In the genomic region with DNA sequence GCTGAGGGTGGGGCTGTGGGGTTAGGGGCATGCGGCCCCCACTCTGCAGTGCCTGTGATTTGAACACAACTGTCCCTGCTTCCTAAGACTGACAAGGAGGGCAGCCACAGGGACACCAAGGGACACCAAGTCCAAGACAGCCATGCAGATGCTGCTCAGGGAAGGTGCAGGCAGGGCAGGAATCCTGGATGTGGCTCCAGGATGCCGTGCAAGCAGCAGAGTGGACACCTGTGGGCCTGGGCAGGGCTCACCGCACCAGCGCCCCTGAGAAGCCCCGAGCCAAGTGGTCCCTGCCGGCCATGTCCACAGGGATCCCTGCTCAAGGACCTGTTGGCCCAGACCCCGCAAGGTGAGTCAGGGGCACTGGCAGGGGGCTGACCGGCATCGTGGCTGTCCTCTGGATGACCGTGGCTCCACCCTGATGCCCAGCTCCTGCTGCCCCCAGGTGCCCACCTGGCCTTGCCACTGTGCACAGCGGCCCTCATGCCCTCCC, we compare ENCODE assay signal across 2 cellular contexts.
TF ChIP-seq lines count a peak whose summit lies in the region.

No MANE protein-coding gene starts in this region.

TF ChIP-seq in IMR-90, 13 proteins besides CTCF, POLR2A, EP300 and RAD21:
- TF ChIP-seq CEBPB (IDR thresholded peaks at IDR 0.05; ENCODE audit: low read depth, low read length): no peak
- TF ChIP-seq FOS (IDR thresholded peaks at IDR 0.05; ENCODE audit: low read depth, low read length): no peak
- TF ChIP-seq RCOR1 (IDR thresholded peaks at IDR 0.05; ENCODE audit: insufficient replicate concordance, low read length): no peak
- TF ChIP-seq SMC3 (IDR thresholded peaks at IDR 0.05; ENCODE audit: low read depth, low read length): no peak

TF ChIP-seq in K562, 482 proteins besides CTCF, POLR2A, EP300 and RAD21:
- TF ChIP-seq CREM (IDR thresholded peaks at IDR 0.05; ENCODE audit: low read depth): 0 out of 2 replicates have a peak, but pooled peaks have one; percentile 1
- TF ChIP-seq, protein P1, sequence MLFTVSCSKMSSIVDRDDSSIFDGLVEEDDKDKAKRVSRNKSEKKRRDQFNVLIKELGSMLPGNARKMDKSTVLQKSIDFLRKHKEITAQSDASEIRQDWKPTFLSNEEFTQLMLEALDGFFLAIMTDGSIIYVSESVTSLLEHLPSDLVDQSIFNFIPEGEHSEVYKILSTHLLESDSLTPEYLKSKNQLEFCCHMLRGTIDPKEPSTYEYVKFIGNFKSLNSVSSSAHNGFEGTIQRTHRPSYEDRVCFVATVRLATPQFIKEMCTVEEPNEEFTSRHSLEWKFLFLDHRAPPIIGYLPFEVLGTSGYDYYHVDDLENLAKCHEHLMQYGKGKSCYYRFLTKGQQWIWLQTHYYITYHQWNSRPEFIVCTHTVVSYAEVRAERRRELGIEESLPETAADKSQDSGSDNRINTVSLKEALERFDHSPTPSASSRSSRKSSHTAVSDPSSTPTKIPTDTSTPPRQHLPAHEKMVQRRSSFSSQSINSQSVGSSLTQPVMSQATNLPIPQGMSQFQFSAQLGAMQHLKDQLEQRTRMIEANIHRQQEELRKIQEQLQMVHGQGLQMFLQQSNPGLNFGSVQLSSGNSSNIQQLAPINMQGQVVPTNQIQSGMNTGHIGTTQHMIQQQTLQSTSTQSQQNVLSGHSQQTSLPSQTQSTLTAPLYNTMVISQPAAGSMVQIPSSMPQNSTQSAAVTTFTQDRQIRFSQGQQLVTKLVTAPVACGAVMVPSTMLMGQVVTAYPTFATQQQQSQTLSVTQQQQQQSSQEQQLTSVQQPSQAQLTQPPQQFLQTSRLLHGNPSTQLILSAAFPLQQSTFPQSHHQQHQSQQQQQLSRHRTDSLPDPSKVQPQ (CRISPR knock-in tag; IDR thresholded peaks at IDR 0.05; ENCODE audit: borderline replicate concordance): no peak
TF ChIP-seq in K562: peak in this region for 1.
